25 cellular contexts compared by ENCODE assay signal in genomic region chr3:25044762-25045161, GRCh38.
A peak's percentile ranks its signal among the peaks of the same experiment; 100 is the strongest.
DNase-seq lines count a peak whose midpoint lies in the region; FAIRE-seq and TF ChIP-seq lines count a peak whose summit lies in the region.
"Had no signal": no experiment of that assay in that cellular context is flagged by ENCODE, and none has a peak within 500 bp of the region (broad histone marks: within the 10 kb centered on the region; RNA-seq: fewer than 3 reads in every experiment).

No MANE protein-coding gene starts in this region.

- H4K91ac ChIP-seq in H1 (replicated peaks; ENCODE audit: insufficient read length, low read length) = no peak overlapping the region

- no peak overlapping the region for H4K8ac ChIP-seq in H1 (ENCODE audit: extremely low read depth, insufficient read depth, low read length)

- no peak overlapping the region for H2BK20ac ChIP-seq in H1 (ENCODE audit: low read length)

- H2BK120ac ChIP-seq in H1 (replicated peaks; ENCODE audit: low read depth, low read length) = no peak overlapping the region

- H3K4me2 ChIP-seq in H1 (ENCODE audit: insufficient read depth in 1 of 2, low read depth in 2 of 2, low read length in 2 of 2) (no peak overlapping the region), OCI-LY7 (ENCODE audit: low read length) (no peak overlapping the region)

- no peak for TF ChIP-seq RAD21 in H1 (IDR thresholded peaks at IDR 0.05 in 1 of 2, conservative IDR thresholded peaks at IDR 0.05 in 1 of 2; ENCODE audit: low read depth in 2 of 2, low read length in 2 of 2)

- no peaks in the 10 kb centered on the region for H3K27me3 ChIP-seq in H1 (replicated peaks in 1 of 4; ENCODE audit: control insufficient read depth in 3 of 4, extremely low read depth in 1 of 4, insufficient read depth in 3 of 4, low read length in 3 of 4)
- H3K27me3 ChIP-seq: suprapubic skin had no signal

- no peak overlapping the region for H2BK15ac ChIP-seq in H1 (ENCODE audit: low read length)

- no peak overlapping the region for H2AK5ac ChIP-seq in H1 (ENCODE audit: low read depth, low read length)

- no peak for FAIRE-seq in H1 (lab: Jason Lieb, UNC)
- FAIRE-seq: RCC 7860 had no signal

- H2BK12ac ChIP-seq in H1 (ENCODE audit: low read depth, low read length) = no peak overlapping the region

- no peak for TF ChIP-seq POLR2A in H1 (IDR thresholded peaks at IDR 0.05; ENCODE audit: control extremely low read depth in 1 of 2, low read depth in 2 of 2, low read length in 2 of 2)

- H3K23ac ChIP-seq in H1 (ENCODE audit: insufficient read length) = no peak overlapping the region

- H3K79me1 ChIP-seq in H1 (ENCODE audit: low read depth, low read length) = no peaks in the 10 kb centered on the region

- H4K20me1 ChIP-seq in H1 (replicated peaks in 1 of 2; ENCODE audit: control insufficient read depth in 1 of 2, insufficient read depth in 2 of 2, low read length in 2 of 2) (peaks cover 0 to 2% of the 10 kb centered on the region in 2 experiments), OCI-LY7 (ENCODE audit: insufficient read depth, low read length) (no peaks in the 10 kb centered on the region)

- no peak overlapping the region for H3K14ac ChIP-seq in H1 (ENCODE audit: insufficient read length)

- POLR2A ChIA-PET in H1 (lab: Charles Lee; ENCODE audit: partially characterized antibody) = no interaction called here
- POLR2A ChIA-PET in OCI-LY7 (lab: Charles Lee) = no interaction called here

- H3K18ac ChIP-seq in H1 (ENCODE audit: extremely low read depth, low read length) = no peak overlapping the region

- H3K9ac ChIP-seq in H1 (replicated peaks in 1 of 4; ENCODE audit: extremely low read depth in 1 of 4, low read depth in 3 of 4, low read length in 3 of 4) = no peak overlapping the region
- H3K9ac ChIP-seq: GM23248 had no signal

- CTCF ChIA-PET in H1 (lab: Charles Lee; ENCODE audit: partially characterized antibody) (interaction anchor here (1.6 to 2.8 kb wide), 2 partner anchors 11 to 14 kb away, joined by 6 to 22 read pairs; no protein-coding TSS in a partner anchor), OCI-LY7 (lab: Charles Lee; ENCODE audit: unreplicated experiment) (no interaction called here)

- BruUV-seq in OCI-LY7 (replicated peaks; lab: Mats Ljungman, UMichigan) = no TSS peak

- H3K27ac ChIP-seq in H1 (ENCODE audit: low read depth, low read length) = no peak overlapping the region
- peak overlapping the region; percentile 72 for H3K27ac ChIP-seq in mesodermal cell (ENCODE audit: low read depth, low read length, severe bottlenecking)
- H3K27ac ChIP-seq in OCI-LY7 (ENCODE audit: low read depth, low read length, poor library complexity, severe bottlenecking) = no peak overlapping the region
- H3K27ac ChIP-seq: coronary artery, GM23248, psoas muscle, suprapubic skin, WERI-Rb-1 had no signal

- peaks cover 0 to 3% of the 10 kb centered on the region in 2 experiments; a peak in 1 of 4 replicates for H3K9me3 ChIP-seq in H1 (ENCODE audit: insufficient read depth in 2 of 2, low read depth in 1 of 2, low read length in 1 of 2)
- no peaks in the 10 kb centered on the region for H3K9me3 ChIP-seq in mesodermal cell (ENCODE audit: control insufficient read depth, low read length)
- H3K9me3 ChIP-seq in OCI-LY7 (ENCODE audit: low read length) = no peaks in the 10 kb centered on the region
- H3K9me3 ChIP-seq: lower lobe of right lung, psoas muscle, suprapubic skin had no signal

- H4K5ac ChIP-seq in H1 (ENCODE audit: insufficient read length, low read depth, low read length) = no peak overlapping the region

- intact Hi-C loops in OCI-LY7 (cut with micrococcal nuclease; ENCODE audit: unreplicated experiment) = no loop called here

- H2BK5ac ChIP-seq in H1 (ENCODE audit: low read depth, low read length) = no peak overlapping the region

- H3K4me3 ChIP-seq in H1 (ENCODE audit: extremely low read depth in 1 of 4, insufficient read depth in 2 of 4, low read depth in 3 of 4, low read length in 4 of 4) = no peak overlapping the region
- H3K4me3 ChIP-seq in mesodermal cell (ENCODE audit: extremely low read depth, insufficient read depth, low read length, poor library complexity, severe bottlenecking) = no peak overlapping the region
- no peak overlapping the region for H3K4me3 ChIP-seq in OCI-LY7 (ENCODE audit: low read depth, low read length, poor library complexity, severe bottlenecking)
- H3K4me3 ChIP-seq: coronary artery, GM23248, lower lobe of right lung, psoas muscle, suprapubic skin had no signal

- no peaks in the 10 kb centered on the region for H3K79me2 ChIP-seq in H1 (ENCODE audit: control insufficient read depth in 1 of 2, insufficient read depth in 2 of 2, low read length in 2 of 2)
- no peaks in the 10 kb centered on the region for H3K79me2 ChIP-seq in OCI-LY7 (ENCODE audit: insufficient read depth, low read depth, low read length)

- no peaks in the 10 kb centered on the region for H3K23me2 ChIP-seq in H1 (ENCODE audit: low read depth, low read length)

- 93% methylated on average over 3 of the region's 3 CpGs; no CpG with 5 or more reads in 1 of the 2 experiments for WGBS in H1 (ENCODE audit: extremely low coverage in 1 of 2, insufficient coverage in 1 of 2, insufficient read length in 1 of 2, insufficient replicate concordance in 2 of 2, low coverage in 1 of 2, low lambda C conversion rate in 2 of 2, missing lambda C conversion rate in 1 of 2), 2 experiments
- 92 to 100% methylated on average over 2 to 3 of the region's 3 CpGs for WGBS in mesodermal cell (ENCODE audit: insufficient coverage in 2 of 2), 2 experiments

- H3K36me3 ChIP-seq in H1 (ENCODE audit: control insufficient read depth in 2 of 4, insufficient read depth in 4 of 4, low read length in 3 of 4) (no peaks in the 10 kb centered on the region), mesodermal cell (ENCODE audit: control insufficient read depth, insufficient read depth, low read length) (no peaks in the 10 kb centered on the region), OCI-LY7 (ENCODE audit: insufficient read depth, low read length) (no peaks in the 10 kb centered on the region)
- H3K36me3 ChIP-seq: lower lobe of right lung, suprapubic skin, WERI-Rb-1 had no signal

- no peaks in the 10 kb centered on the region for H3K4me1 ChIP-seq in H1 (replicated peaks in 1 of 4; ENCODE audit: control insufficient read depth in 3 of 4, insufficient read depth in 4 of 4, low read length in 3 of 4)
- H3K4me1 ChIP-seq in mesodermal cell (ENCODE audit: control insufficient read depth, insufficient read depth, low read length, poor library complexity, severe bottlenecking) = peaks cover 7% of the 10 kb centered on the region
- H3K4me1 ChIP-seq in OCI-LY7 (ENCODE audit: insufficient read depth, low read length, poor library complexity, severe bottlenecking) = no peaks in the 10 kb centered on the region

- no peak overlapping the region for H3K4ac ChIP-seq in H1 (replicated peaks; ENCODE audit: insufficient read length, low read depth, low read length)

- no peaks in the 10 kb centered on the region for H3K9me2 ChIP-seq in OCI-LY7 (ENCODE audit: insufficient read depth, low read length)

- no peak overlapping the region for H3K56ac ChIP-seq in H1 (replicated peaks; ENCODE audit: insufficient read length, low read depth, low read length)

- DNase-seq in LHCN-M2 (ENCODE audit: low read depth) = peak; percentile 8
- DNase-seq in H1 (ENCODE audit: low read depth in 1 of 2, low spot score in 2 of 2) = no peak
- DNase-seq in pons (ENCODE audit: low spot score) = peak; percentile 76
- no peak for DNase-seq in activated gamma-delta T cell treated with Interleukin-2 at 50 U/mL for 16 hours
- no peak for DNase-seq in OCI-LY7 (ENCODE audit: low spot score)
- no peak for DNase-seq in activated CD4-positive, alpha-beta T cell treated with anti-CD3 and anti-CD28 coated beads, Interleukin-2, amount 50 U/mL, for 48 hours
- DNase-seq: activated CD4-positive, alpha-beta T cell treated with anti-CD3 and anti-CD28 coated beads for 48 hours; activated CD8-positive, alpha-beta memory T cell treated with anti-CD3 and anti-CD28 coated beads for 24 hours; activated effector memory CD4-positive, alpha-beta T cell treated with Interleukin-2 at 50 U/mL for 16 hours; CD4-positive, alpha-beta memory T cell; effector memory CD4-positive, alpha-beta T cell; foreskin fibroblast; GM23248; kidney glomerular epithelial cell; lower lobe of right lung; NCI-H748 treated with DMSO at 0.1 percent for 48 hours; psoas muscle; SIG-M5; stimulated activated CD4-positive, alpha-beta T cell treated with anti-CD3 and anti-CD28 coated beads, Interleukin-15, amount 100 ng/mL, for 24 hours; T-helper 9 cell; WERI-Rb-1 had no signal

- TF ChIP-seq CTCF in H1 (IDR thresholded peaks at IDR 0.05; ENCODE audit: control extremely low read depth in 1 of 3, insufficient read depth in 1 of 3, low read depth in 1 of 3, low read length in 3 of 3) (no peak), OCI-LY7 (conservative IDR thresholded peaks at IDR 0.05; ENCODE audit: low read length) (no peak)

- no peak for TF ChIP-seq EP300 in H1 (IDR thresholded peaks at IDR 0.05; ENCODE audit: borderline replicate concordance in 1 of 2, low read depth in 2 of 2, low read length in 2 of 2)

- H2AFZ ChIP-seq in H1 (ENCODE audit: low read length) (peak overlapping the region; percentile 18), OCI-LY7 (ENCODE audit: low read length) (no peak overlapping the region)
- H2AFZ ChIP-seq: GM23248 had no signal

TF ChIP-seq in H1, 55 proteins besides CTCF, POLR2A, EP300 and RAD21 (continues in another document):
- no peak for TF ChIP-seq SRF (IDR thresholded peaks at IDR 0.05; ENCODE audit: low read depth, low read length)
- TF ChIP-seq POU5F1 (IDR thresholded peaks at IDR 0.05; ENCODE audit: low read depth, low read length) = no peak
- TF ChIP-seq SIX5 (IDR thresholded peaks at IDR 0.05; ENCODE audit: low read depth, low read length) = no peak
- no peak for TF ChIP-seq BRCA1 (IDR thresholded peaks at IDR 0.05; ENCODE audit: low read depth, low read length)
- TF ChIP-seq NRF1 (IDR thresholded peaks at IDR 0.05; ENCODE audit: low read depth, low read length) = no peak
- TF ChIP-seq KDM5A (IDR thresholded peaks at IDR 0.05; ENCODE audit: low read length) = no peak
- no peak for TF ChIP-seq BACH1 (IDR thresholded peaks at IDR 0.05; ENCODE audit: low read length)
- no peak for TF ChIP-seq TEAD4 (IDR thresholded peaks at IDR 0.05; ENCODE audit: low read depth, low read length)
- no peak for TF ChIP-seq ATF2 (IDR thresholded peaks at IDR 0.05; ENCODE audit: low read length)
- TF ChIP-seq RNF2 (IDR thresholded peaks at IDR 0.05; ENCODE audit: borderline replicate concordance, low read depth, low read length, missing control alignments, poor library complexity, severe bottlenecking) = no peak

Comparison
In these comparisons a context has a peak if more than half of its experiments do, and no peak if none do; other contexts are left out.
1. DNase-seq: peak in LHCN-M2 (single experiment) and pons (single experiment); none in H1 (0 of 2), activated gamma-delta T cell treated with Interleukin-2 at 50 U/mL for 16 hours (single experiment), OCI-LY7 (single experiment) and activated CD4-positive, alpha-beta T cell treated with anti-CD3 and anti-CD28 coated beads, Interleukin-2, amount 50 U/mL, for 48 hours (0 of 2).